8 cellular contexts compared by ENCODE assay signal in the genomic region with DNA sequence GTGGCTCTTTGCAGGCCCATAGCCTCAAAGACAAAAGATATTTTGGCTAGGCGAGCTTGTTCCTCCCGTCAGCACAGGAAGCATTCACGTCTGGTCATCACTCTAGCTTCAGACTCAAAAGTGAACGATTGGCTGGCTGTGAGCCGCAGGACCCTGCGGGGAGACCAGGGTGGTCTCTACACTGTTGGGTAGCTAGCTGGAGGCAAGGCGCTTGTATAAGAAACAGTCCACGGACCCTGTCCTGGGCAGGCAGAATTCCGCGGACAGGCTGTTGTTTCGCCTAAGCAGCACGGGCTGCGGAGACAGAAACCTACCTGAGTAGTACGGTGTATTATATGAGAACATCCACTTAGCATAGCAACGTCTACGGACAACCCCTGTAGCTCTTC. TPM values are rescaled to one million over a fixed set of nuclear protein-coding genes. Genes with fewer than 3 reads are reported as not detected.
A peak's percentile ranks its signal among the peaks of the same experiment; 100 is the strongest.
DNase-seq lines count a peak whose midpoint lies in the region; ATAC-seq and TF ChIP-seq lines count a peak whose summit lies in the region.

No MANE protein-coding gene starts in this region.

- peak overlapping the region; percentile 60 for H3K27ac ChIP-seq in DOHH2 (ENCODE audit: low read depth, low read length)
- peak overlapping the region; percentile 98 for H3K27ac ChIP-seq in colonic mucosa

- H3K9me3 Mint-ChIP-seq in natural killer cell: no peaks in the 10 kb centered on the region

- H4K20me1 ChIP-seq in DOHH2 (ENCODE audit: control insufficient read depth, insufficient read depth, low read depth, low read length): no peaks in the 10 kb centered on the region

- ATAC-seq in GM21423 (IDR thresholded peaks at IDR 0.05; ENCODE audit: unreplicated experiment) (peak; percentile 10), natural killer cell (peak; percentile 1 to 2 (median 1)), GM19467 (IDR thresholded peaks at IDR 0.05; ENCODE audit: unreplicated experiment) (no peak)

- H3K4me3 Mint-ChIP-seq in natural killer cell: peak overlapping the region; percentile 100

- H3K9me3 ChIP-seq in DOHH2 (ENCODE audit: control insufficient read depth, insufficient read depth, low read length) (no peaks in the 10 kb centered on the region), colonic mucosa (no peaks in the 10 kb centered on the region)

- H3K36me3 Mint-ChIP-seq in natural killer cell: no peaks in the 10 kb centered on the region

- peak; percentile 45 for DNase-seq in HuH-7.5 (ENCODE audit: low spot score)
- no peak for DNase-seq in colonic mucosa
- DNase-seq in natural killer cell: no peak
- DNase-seq in NAMALWA (ENCODE audit: low spot score): no peak
- no peak for DNase-seq in kidney tubule cell (ENCODE audit: low spot score)

- peak overlapping the region; percentile 73 for H3K4me2 ChIP-seq in DOHH2 (ENCODE audit: low read length)

- no peak for TF ChIP-seq CTCF in DOHH2 (IDR thresholded peaks at IDR 0.05; ENCODE audit: low read depth, low read length, poor library complexity, severe bottlenecking)
- no peak for TF ChIP-seq CTCF in colonic mucosa (IDR thresholded peaks at IDR 0.05)
- TF ChIP-seq CTCF in natural killer cell (IDR thresholded peaks at IDR 0.05): no peak

- peaks cover 56% of the 10 kb centered on the region for H3K4me1 ChIP-seq in DOHH2 (ENCODE audit: control insufficient read depth, low read length)
- peaks cover 9% of the 10 kb centered on the region for H3K4me1 ChIP-seq in colonic mucosa

- peaks cover 67% of the 10 kb centered on the region in 2 donors for H3K4me1 Mint-ChIP-seq in natural killer cell

- H3K27me3 ChIP-seq in DOHH2 (ENCODE audit: control insufficient read depth, low read length) (no peaks in the 10 kb centered on the region), colonic mucosa (no peaks in the 10 kb centered on the region)

- intact Hi-C loops in colonic mucosa (cut with DNase I): no loop called here
- intact Hi-C loops in natural killer cell (cut with micrococcal nuclease): loop anchor here (1.0 to 5.0 kb wide), 4 partner anchors 30 to 1671 kb away; a partner anchor contains a TSS

- H3K36me3 ChIP-seq in DOHH2 (ENCODE audit: control insufficient read depth, low read length): peaks cover 16% of the 10 kb centered on the region
- H3K36me3 ChIP-seq in colonic mucosa: no peaks in the 10 kb centered on the region

- no peaks in the 10 kb centered on the region for H3K9me2 ChIP-seq in DOHH2 (replicated peaks; ENCODE audit: control insufficient read depth, low read length)

- H3K4me3 ChIP-seq in DOHH2 (ENCODE audit: low read length) (peak overlapping the region; percentile 84), colonic mucosa (peak overlapping the region; percentile 80)

- peaks cover 33% of the 10 kb centered on the region for H3F3A ChIP-seq in DOHH2 (ENCODE audit: control insufficient read depth, insufficient read depth)

- H3K27me3 Mint-ChIP-seq in natural killer cell (ENCODE audit: low read depth in 2 of 2): no peaks in the 10 kb centered on the region

- H3K27ac Mint-ChIP-seq in natural killer cell: peak overlapping the region; percentile 96 to 99

- H3K79me2 ChIP-seq in DOHH2 (ENCODE audit: control insufficient read depth, low read length): peaks cover 37% of the 10 kb centered on the region

- H3K9ac ChIP-seq in colonic mucosa (ENCODE audit: low read depth in 2 of 2, low read length in 2 of 2): peak overlapping the region in 1 of 2 donors; percentile 99

RNA-seq across cellular contexts. Expression of a gene that starts 29.6 kb away (rescaled TPM):
- total RNA-seq in colonic mucosa (10 to 100 TPM; 55.3 to 60.0 TPM), natural killer cell (100 to 1,000 TPM; 130 to 159 (median 134) TPM)

RNA-seq across cellular contexts. Expression of a gene that starts 29.8 kb away (rescaled TPM):
- total RNA-seq in colonic mucosa (under 1 TPM; 0.42 to 0.89 TPM), natural killer cell (under 1 TPM; 0.28 to 0.79 (median 0.33) TPM)

RNA-seq across cellular contexts. Expression of a gene that starts 40.3 kb away (rescaled TPM):
- total RNA-seq in colonic mucosa (not detected), natural killer cell (not detected)
